ENCODE assay signal across 11 cellular contexts in the genomic region with DNA sequence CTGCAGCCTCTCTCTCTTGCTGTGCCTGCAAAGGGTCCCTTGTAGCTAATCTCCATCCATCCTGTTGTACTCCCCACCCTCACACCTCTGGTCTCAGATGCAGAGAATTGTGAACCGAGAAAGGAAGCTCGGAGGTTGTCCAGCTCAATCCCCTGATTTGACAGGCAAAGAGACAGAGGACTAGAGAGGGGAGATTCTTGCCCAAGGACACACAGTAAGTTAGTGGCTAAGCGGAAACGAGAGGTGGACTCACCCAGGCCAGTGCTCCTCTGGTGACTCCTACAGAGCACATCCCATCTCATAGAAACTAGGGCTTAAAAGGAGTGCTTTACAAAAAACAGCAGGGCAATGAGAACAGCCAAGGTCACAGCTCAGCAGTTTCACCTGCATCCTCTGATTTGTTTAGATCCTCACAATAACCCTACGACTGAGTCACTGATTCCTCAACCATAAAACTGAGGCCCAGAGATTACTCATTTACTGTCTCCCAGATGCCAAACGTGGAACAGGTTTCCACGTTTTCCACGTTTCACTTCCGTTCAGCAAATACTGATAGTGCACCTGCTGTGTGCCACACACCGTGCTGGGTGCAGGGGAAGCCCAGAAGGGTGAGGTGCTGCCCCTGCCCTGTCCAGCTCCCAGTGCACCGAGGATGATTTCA. TPM values are rescaled to one million over a fixed set of nuclear protein-coding genes. Genes with fewer than 3 reads are reported as not detected.
DNase-seq lines count a peak whose midpoint lies in the region; ATAC-seq and TF ChIP-seq lines count a peak whose summit lies in the region.
"Had no signal": no experiment of that assay in that cellular context is flagged by ENCODE, and none has a peak within 500 bp of the region (broad histone marks: within the 10 kb centered on the region; RNA-seq: fewer than 3 reads in every experiment).

No MANE protein-coding gene starts in this region.

- peaks cover 13% of the 10 kb centered on the region for H3F3A ChIP-seq in MM.1S (ENCODE audit: insufficient read depth, low read length)

- H3K79me2 ChIP-seq in MM.1S (ENCODE audit: low read length) (no peaks in the 10 kb centered on the region), trophoblast cell (ENCODE audit: control insufficient read depth, insufficient read depth, low read length, poor library complexity) (peaks cover 3% of the 10 kb centered on the region)

- ATAC-seq in GM19023 (IDR thresholded peaks at IDR 0.05; ENCODE audit: unreplicated experiment), result peak; percentile 53
- peak; percentile 50 for ATAC-seq in HG02798 (IDR thresholded peaks at IDR 0.05; ENCODE audit: poor library complexity, unreplicated experiment)
- ATAC-seq: activated CD8-positive, alpha-beta T cell treated with anti-CD3 and anti-CD28 coated beads, Interleukin-2, amount 10 ng/mL, durations not matched to agents 7 days and 5 days had no signal

- H3K4me3 Mint-ChIP-seq in CD4-positive, alpha-beta memory T cell, result no peak overlapping the region
- H3K4me3 Mint-ChIP-seq: activated CD8-positive, alpha-beta T cell treated with anti-CD3 and anti-CD28 coated beads, Interleukin-2, amount 10 ng/mL, durations not matched to agents 7 days and 5 days had no signal

- H3K4me1 Mint-ChIP-seq in CD4-positive, alpha-beta memory T cell, result no peaks in the 10 kb centered on the region

- no peak overlapping the region for H4K8ac ChIP-seq in trophoblast cell (ENCODE audit: low read depth, low read length)

- TF ChIP-seq CTCF in MM.1S (IDR thresholded peaks at IDR 0.05; ENCODE audit: low read length), result no peak

- H3K23ac ChIP-seq in trophoblast cell (ENCODE audit: low read length), result no peak overlapping the region

- H3K27me3 ChIP-seq in MM.1S (replicated peaks; ENCODE audit: insufficient read depth, low read length) (no peaks in the 10 kb centered on the region), trophoblast cell (ENCODE audit: insufficient read depth, low read length) (no peaks in the 10 kb centered on the region)
- H3K27me3 ChIP-seq in CD4-positive, alpha-beta memory T cell (ENCODE audit: insufficient read depth, low read length), result no peaks in the 10 kb centered on the region

- H3K4me3 ChIP-seq in MM.1S (ENCODE audit: low read length) (no peak overlapping the region), trophoblast cell (ENCODE audit: low read depth, low read length) (peak overlapping the region; percentile 8)
- no peak overlapping the region for H3K4me3 ChIP-seq in CD4-positive, alpha-beta memory T cell (ENCODE audit: low read length in 2 of 2)
- H3K4me3 ChIP-seq: GM23248 had no signal

- H4K91ac ChIP-seq in trophoblast cell (ENCODE audit: low read depth, low read length), result no peak overlapping the region

- CTCF ChIA-PET in CD4-positive, alpha-beta memory T cell (lab: Charles Lee; ENCODE audit: partially characterized antibody), result no interaction called here

- intact Hi-C loops in CD4-positive, alpha-beta memory T cell (cut with micrococcal nuclease), result no loop called here

- H3K9ac ChIP-seq in MM.1S (ENCODE audit: low read length) (no peak overlapping the region; the same call in 1 of the 2 replicates), trophoblast cell (ENCODE audit: low read length) (no peak overlapping the region)
- H3K9ac ChIP-seq: GM23248 had no signal

- no peak overlapping the region for H3K14ac ChIP-seq in trophoblast cell (ENCODE audit: low read length)

- no peaks in the 10 kb centered on the region for H4K20me1 ChIP-seq in MM.1S (ENCODE audit: insufficient read depth, low read length)

- H3K36me3 ChIP-seq in MM.1S (replicated peaks; ENCODE audit: insufficient read depth, low read length) (no peaks in the 10 kb centered on the region), trophoblast cell (ENCODE audit: control insufficient read depth in 1 of 2, insufficient read depth in 2 of 2, low read length in 2 of 2) (peaks cover 16 to 35% of the 10 kb centered on the region in 2 experiments)
- no peaks in the 10 kb centered on the region for H3K36me3 ChIP-seq in CD4-positive, alpha-beta memory T cell (ENCODE audit: insufficient read depth, low read length)

- DNase-seq in MM.1S (peak; percentile 57), trophoblast cell (no peak), NCI-H1092 (lab: John Stamatoyannopoulos, UW) (no peak), NCI-H226 (no peak)
- DNase-seq in stimulated activated CD4-positive, alpha-beta T cell treated with anti-CD3 and anti-CD28 coated beads, Interleukin-4, amount 100 ng/mL, for 1 hour, result no peak
- no peak for DNase-seq in CD4-positive, alpha-beta memory T cell
- DNase-seq: activated CD8-positive, alpha-beta T cell treated with anti-CD3 and anti-CD28 coated beads, Interleukin-2, amount 10 ng/mL, durations not matched to agents 7 days and 5 days; GM23248 had no signal

- no peaks in the 10 kb centered on the region for H3K9me3 Mint-ChIP-seq in CD4-positive, alpha-beta memory T cell

- peaks cover 11% of the 10 kb centered on the region for H3K79me1 ChIP-seq in trophoblast cell (ENCODE audit: low read length)

- H3K4ac ChIP-seq in trophoblast cell (ENCODE audit: low read depth, low read length), result no peak overlapping the region

- H3K27ac Mint-ChIP-seq in CD4-positive, alpha-beta memory T cell, result no peak overlapping the region
- H3K27ac Mint-ChIP-seq: activated CD8-positive, alpha-beta T cell treated with anti-CD3 and anti-CD28 coated beads, Interleukin-2, amount 10 ng/mL, durations not matched to agents 7 days and 5 days had no signal

- no peak overlapping the region for H3K18ac ChIP-seq in trophoblast cell (ENCODE audit: low read length)

- H3K27ac ChIP-seq in MM.1S (ENCODE audit: low read length) (peak overlapping the region; percentile 55; the same call in 1 of the 2 replicates), trophoblast cell (ENCODE audit: low read depth, low read length) (no peak overlapping the region)
- H3K27ac ChIP-seq in CD4-positive, alpha-beta memory T cell (ENCODE audit: low read depth, low read length), result no peak overlapping the region
- H3K27ac ChIP-seq: GM23248 had no signal

- H2AK5ac ChIP-seq in trophoblast cell (ENCODE audit: low read length), result no peak overlapping the region

- peaks cover 2 to 4% of the 10 kb centered on the region in 2 donors for H3K36me3 Mint-ChIP-seq in CD4-positive, alpha-beta memory T cell

- H2AFZ ChIP-seq in MM.1S (ENCODE audit: low read length), result peak overlapping the region; percentile 47
- no peak overlapping the region for H2AFZ ChIP-seq in trophoblast cell (ENCODE audit: insufficient read depth, low read length, poor library complexity)
- H2AFZ ChIP-seq: GM23248 had no signal

- WGBS in trophoblast cell (ENCODE audit: extremely low coverage, insufficient coverage, insufficient read length), result no CpG with 5 or more reads among the region's 11 CpGs

- H3K27me3 Mint-ChIP-seq in CD4-positive, alpha-beta memory T cell, result no peaks in the 10 kb centered on the region

- H4K12ac ChIP-seq in trophoblast cell (ENCODE audit: low read depth, low read length), result no peak overlapping the region

- no peaks in the 10 kb centered on the region for H3K9me2 ChIP-seq in MM.1S (replicated peaks; ENCODE audit: insufficient read depth, low read length)

- H2BK120ac ChIP-seq in trophoblast cell (ENCODE audit: insufficient read depth, low read length, poor library complexity), result no peak overlapping the region

- H3K4me2 ChIP-seq in MM.1S (ENCODE audit: low read depth, low read length) (peak overlapping the region; percentile 39), trophoblast cell (ENCODE audit: low read length) (no peak overlapping the region)

- no peak overlapping the region for H2BK12ac ChIP-seq in trophoblast cell (ENCODE audit: low read length)

- POLR2A ChIA-PET in CD4-positive, alpha-beta memory T cell (lab: Charles Lee; ENCODE audit: partially characterized antibody), result no interaction called here

- H3K4me1 ChIP-seq in MM.1S (ENCODE audit: low read length), result peaks cover 25% of the 10 kb centered on the region
- peaks cover 12 to 16% of the 10 kb centered on the region in 2 experiments for H3K4me1 ChIP-seq in trophoblast cell (ENCODE audit: control insufficient read depth in 1 of 2, insufficient read depth in 2 of 2, low read length in 2 of 2)
- H3K4me1 ChIP-seq in CD4-positive, alpha-beta memory T cell (ENCODE audit: insufficient read depth, low read length), result no peaks in the 10 kb centered on the region

- no peak overlapping the region for H2BK5ac ChIP-seq in trophoblast cell (ENCODE audit: low read depth, low read length, poor library complexity)

- H3K9me3 ChIP-seq in MM.1S (replicated peaks; ENCODE audit: insufficient read depth, low read length), result no peaks in the 10 kb centered on the region
- H3K9me3 ChIP-seq in trophoblast cell (ENCODE audit: insufficient read depth, low read depth, low read length), result no peaks in the 10 kb centered on the region
- no peaks in the 10 kb centered on the region for H3K9me3 ChIP-seq in CD4-positive, alpha-beta memory T cell (ENCODE audit: control insufficient read depth in 1 of 2, low read length in 2 of 2)

RNA-seq across cellular contexts. Expression of a gene that starts 22.1 kb away (rescaled TPM):
- 26.5 and 29.5 TPM in 2 replicates for polyA plus RNA-seq in trophoblast cell (2013)
- 1 to 10 TPM; 4.0 to 4.4 TPM for total RNA-seq in CD4-positive, alpha-beta memory T cell
- 1 to 10 TPM; 2.3 to 4.3 TPM for polyA plus RNA-seq in CD4-positive, alpha-beta memory T cell

RNA-seq across cellular contexts. Expression of a gene that starts 38.7 kb away (rescaled TPM):
- 0.64 and 0.81 TPM in 2 replicates for polyA plus RNA-seq in trophoblast cell (2013)
- total RNA-seq in CD4-positive, alpha-beta memory T cell, result under 1 TPM; 0.53 to 0.61 TPM
- polyA plus RNA-seq in CD4-positive, alpha-beta memory T cell, result under 1 TPM; 0.16 to 0.36 TPM
- total RNA-seq: activated CD8-positive, alpha-beta T cell treated with anti-CD3 and anti-CD28 coated beads, Interleukin-2, amount 10 ng/mL, durations not matched to agents 7 days and 5 days; NCI-H460 had no signal
- polyA plus RNA-seq: GM23248 had no signal
